In genomic region chr11:86241956-86242525, GRCh38 we compare ENCODE assay signal across 25 cellular contexts.
"Had no signal": no experiment of that assay in that cellular context is flagged by ENCODE, and none has a peak within 500 bp of the region (broad histone marks: within the 10 kb centered on the region; RNA-seq: fewer than 3 reads in every experiment).

No MANE protein-coding gene starts in this region.

- H3K4me3 ChIP-seq: body of pancreas, cardiac muscle cell, esophagus squamous epithelium, heart left ventricle, thoracic aorta, vagina had no signal

- H3K27me3 Mint-ChIP-seq: activated CD4-positive, alpha-beta T cell treated with anti-CD3 and anti-CD28 coated beads, Interleukin-2, amount 10 ng/mL, durations not matched to agents 24 days and 14 days; progenitor cell of endocrine pancreas had no signal

- H3K9me3 Mint-ChIP-seq: activated CD4-positive, alpha-beta T cell treated with anti-CD3 and anti-CD28 coated beads, Interleukin-2, amount 10 ng/mL, durations not matched to agents 24 days and 14 days; activated T-cell treated with anti-CD3 and anti-CD28 coated beads, Interleukin-2, amount 50 U/mL, for 4 hours; endodermal cell; natural killer cell; type B pancreatic cell had no signal

- H3K4me3 Mint-ChIP-seq: activated T-cell treated with anti-CD3 and anti-CD28 coated beads, Interleukin-2, amount 50 U/mL, for 4 hours; endodermal cell; natural killer cell had no signal

- H3K36me3 Mint-ChIP-seq: natural killer cell, type B pancreatic cell had no signal

- H3K9me3 ChIP-seq: body of pancreas, esophagus squamous epithelium, heart left ventricle, thoracic aorta, vagina had no signal

- H3K36me3 ChIP-seq: cardiac muscle cell, esophagus squamous epithelium, heart left ventricle, thoracic aorta had no signal

- H3K27ac ChIP-seq: body of pancreas, cardiac muscle cell, esophagus squamous epithelium, heart left ventricle, thoracic aorta, vagina had no signal

- ATAC-seq: activated T-cell treated with anti-CD3 and anti-CD28 coated beads, Interleukin-2, amount 50 U/mL, for 4 hours; body of pancreas; heart left ventricle; left ventricle myocardium superior; natural killer cell had no signal

- H3K27ac Mint-ChIP-seq: endodermal cell, natural killer cell, progenitor cell of endocrine pancreas, type B pancreatic cell had no signal

- H3K4me1 Mint-ChIP-seq: natural killer cell had no signal

- DNase-seq: activated CD4-positive, CD25-positive, alpha-beta regulatory T cell; activated CD8-positive, alpha-beta memory T cell treated with anti-CD3 and anti-CD28 coated beads for 24 hours; activated CD8-positive, alpha-beta memory T cell treated with anti-CD3 and anti-CD28 coated beads, Interleukin-2, amount 50 U/mL, for 4 hours; activated effector memory CD4-positive, alpha-beta T cell treated with Interleukin-2 at 50 U/mL for 16 hours; activated naive CD4-positive, alpha-beta T cell treated with anti-CD3 and anti-CD28 coated beads, Interleukin-2, amount 50 U/mL, for 16 hours; activated T-cell treated with anti-CD3 and anti-CD28 coated beads, Interleukin-2, amount 50 U/mL, for 4 hours; anterior cingulate cortex; body of pancreas; cortex of kidney; endodermal cell; esophagus squamous epithelium; heart left ventricle; left ventricle myocardium superior; mammary epithelial cell; midbrain; natural killer cell; retina; stimulated activated CD4-positive, alpha-beta T cell treated with anti-CD3 and anti-CD28 coated beads, Interleukin-4, amount 100 ng/mL, for 1 hour; stimulated activated naive CD4-positive, alpha-beta T cell treated with Interleukin-2 at 50 U/mL for 16 hours had no signal

- H3K27me3 ChIP-seq: body of pancreas, cardiac muscle cell, esophagus squamous epithelium, vagina had no signal
